1 cellular context compared by ENCODE assay signal in the genomic region with DNA sequence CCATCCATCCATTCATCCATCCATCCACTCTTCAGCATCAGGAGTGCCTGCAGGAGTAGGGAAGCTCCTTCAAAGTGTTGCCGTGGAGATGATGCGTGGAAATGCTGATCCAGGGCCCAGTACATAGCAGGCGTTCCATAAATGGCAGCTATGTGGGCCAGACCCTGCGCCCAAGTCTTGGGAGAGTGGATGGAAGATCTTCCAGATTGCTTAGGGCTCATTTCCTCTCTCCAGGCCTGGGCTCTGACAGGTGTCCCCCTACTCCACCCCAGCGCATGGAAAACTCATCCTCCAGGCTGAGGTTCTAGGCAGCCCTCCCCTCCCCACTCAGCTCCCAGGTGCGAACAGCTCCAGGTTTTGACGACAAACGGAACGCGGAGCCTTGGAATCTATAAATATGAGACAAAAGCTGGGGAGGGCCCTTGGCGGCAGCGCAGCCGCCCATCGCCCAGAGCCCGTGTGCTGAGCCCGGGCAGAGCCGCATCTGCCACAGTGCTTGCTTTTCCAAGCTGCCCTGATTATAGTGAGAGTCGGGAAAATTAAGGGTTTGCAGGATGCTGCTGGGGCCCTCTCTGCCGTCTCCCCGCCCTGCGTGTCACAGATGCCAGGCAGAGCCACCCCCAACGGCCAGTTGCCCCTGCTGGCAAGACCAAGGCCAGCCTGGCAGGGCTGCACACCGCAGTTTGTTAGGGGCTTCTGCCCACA.
TF ChIP-seq lines count a peak whose summit lies in the region.

No MANE protein-coding gene starts in this region.

TF ChIP-seq in WTC11, 78 proteins besides CTCF, POLR2A, EP300 and RAD21 (continued from another document):
- TF ChIP-seq, protein P1, sequence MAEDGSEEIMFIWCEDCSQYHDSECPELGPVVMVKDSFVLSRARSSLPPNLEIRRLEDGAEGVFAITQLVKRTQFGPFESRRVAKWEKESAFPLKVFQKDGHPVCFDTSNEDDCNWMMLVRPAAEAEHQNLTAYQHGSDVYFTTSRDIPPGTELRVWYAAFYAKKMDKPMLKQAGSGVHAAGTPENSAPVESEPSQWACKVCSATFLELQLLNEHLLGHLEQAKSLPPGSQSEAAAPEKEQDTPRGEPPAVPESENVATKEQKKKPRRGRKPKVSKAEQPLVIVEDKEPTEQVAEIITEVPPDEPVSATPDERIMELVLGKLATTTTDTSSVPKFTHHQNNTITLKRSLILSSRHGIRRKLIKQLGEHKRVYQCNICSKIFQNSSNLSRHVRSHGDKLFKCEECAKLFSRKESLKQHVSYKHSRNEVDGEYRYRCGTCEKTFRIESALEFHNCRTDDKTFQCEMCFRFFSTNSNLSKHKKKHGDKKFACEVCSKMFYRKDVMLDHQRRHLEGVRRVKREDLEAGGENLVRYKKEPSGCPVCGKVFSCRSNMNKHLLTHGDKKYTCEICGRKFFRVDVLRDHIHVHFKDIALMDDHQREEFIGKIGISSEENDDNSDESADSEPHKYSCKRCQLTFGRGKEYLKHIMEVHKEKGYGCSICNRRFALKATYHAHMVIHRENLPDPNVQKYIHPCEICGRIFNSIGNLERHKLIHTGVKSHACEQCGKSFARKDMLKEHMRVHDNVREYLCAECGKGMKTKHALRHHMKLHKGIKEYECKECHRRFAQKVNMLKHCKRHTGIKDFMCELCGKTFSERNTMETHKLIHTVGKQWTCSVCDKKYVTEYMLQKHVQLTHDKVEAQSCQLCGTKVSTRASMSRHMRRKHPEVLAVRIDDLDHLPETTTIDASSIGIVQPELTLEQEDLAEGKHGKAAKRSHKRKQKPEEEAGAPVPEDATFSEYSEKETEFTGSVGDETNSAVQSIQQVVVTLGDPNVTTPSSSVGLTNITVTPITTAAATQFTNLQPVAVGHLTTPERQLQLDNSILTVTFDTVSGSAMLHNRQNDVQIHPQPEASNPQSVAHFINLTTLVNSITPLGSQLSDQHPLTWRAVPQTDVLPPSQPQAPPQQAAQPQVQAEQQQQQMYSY (CRISPR knock-in tag; IDR thresholded peaks at IDR 0.05), result no peak
- TF ChIP-seq JUN (CRISPR knock-in tag; IDR thresholded peaks at IDR 0.05), result no peak
- no peak for TF ChIP-seq RELA (CRISPR knock-in tag; IDR thresholded peaks at IDR 0.05; ENCODE audit: borderline replicate concordance)
- TF ChIP-seq, protein P2, sequence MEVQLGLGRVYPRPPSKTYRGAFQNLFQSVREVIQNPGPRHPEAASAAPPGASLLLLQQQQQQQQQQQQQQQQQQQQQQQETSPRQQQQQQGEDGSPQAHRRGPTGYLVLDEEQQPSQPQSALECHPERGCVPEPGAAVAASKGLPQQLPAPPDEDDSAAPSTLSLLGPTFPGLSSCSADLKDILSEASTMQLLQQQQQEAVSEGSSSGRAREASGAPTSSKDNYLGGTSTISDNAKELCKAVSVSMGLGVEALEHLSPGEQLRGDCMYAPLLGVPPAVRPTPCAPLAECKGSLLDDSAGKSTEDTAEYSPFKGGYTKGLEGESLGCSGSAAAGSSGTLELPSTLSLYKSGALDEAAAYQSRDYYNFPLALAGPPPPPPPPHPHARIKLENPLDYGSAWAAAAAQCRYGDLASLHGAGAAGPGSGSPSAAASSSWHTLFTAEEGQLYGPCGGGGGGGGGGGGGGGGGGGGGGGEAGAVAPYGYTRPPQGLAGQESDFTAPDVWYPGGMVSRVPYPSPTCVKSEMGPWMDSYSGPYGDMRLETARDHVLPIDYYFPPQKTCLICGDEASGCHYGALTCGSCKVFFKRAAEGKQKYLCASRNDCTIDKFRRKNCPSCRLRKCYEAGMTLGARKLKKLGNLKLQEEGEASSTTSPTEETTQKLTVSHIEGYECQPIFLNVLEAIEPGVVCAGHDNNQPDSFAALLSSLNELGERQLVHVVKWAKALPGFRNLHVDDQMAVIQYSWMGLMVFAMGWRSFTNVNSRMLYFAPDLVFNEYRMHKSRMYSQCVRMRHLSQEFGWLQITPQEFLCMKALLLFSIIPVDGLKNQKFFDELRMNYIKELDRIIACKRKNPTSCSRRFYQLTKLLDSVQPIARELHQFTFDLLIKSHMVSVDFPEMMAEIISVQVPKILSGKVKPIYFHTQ (CRISPR knock-in tag; IDR thresholded peaks at IDR 0.05), result no peak
- TF ChIP-seq, protein P3, sequence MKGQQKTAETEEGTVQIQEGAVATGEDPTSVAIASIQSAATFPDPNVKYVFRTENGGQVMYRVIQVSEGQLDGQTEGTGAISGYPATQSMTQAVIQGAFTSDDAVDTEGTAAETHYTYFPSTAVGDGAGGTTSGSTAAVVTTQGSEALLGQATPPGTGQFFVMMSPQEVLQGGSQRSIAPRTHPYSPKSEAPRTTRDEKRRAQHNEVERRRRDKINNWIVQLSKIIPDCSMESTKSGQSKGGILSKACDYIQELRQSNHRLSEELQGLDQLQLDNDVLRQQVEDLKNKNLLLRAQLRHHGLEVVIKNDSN (CRISPR knock-in tag; IDR thresholded peaks at IDR 0.05), result no peak
- TF ChIP-seq NFATC4 (CRISPR knock-in tag; IDR thresholded peaks at IDR 0.05), result no peak
- TF ChIP-seq PRRX2 (CRISPR knock-in tag; IDR thresholded peaks at IDR 0.05), result no peak
- TF ChIP-seq CREM (CRISPR knock-in tag; IDR thresholded peaks at IDR 0.05), result no peak
